In genomic region chr20:31712112-31712553, GRCh38 we compare ENCODE assay signal across 1 cellular context.
A peak's percentile ranks its signal among the peaks of the same experiment; 100 is the strongest.
TF ChIP-seq lines count a peak whose summit lies in the region.

No MANE protein-coding gene starts in this region.

TF ChIP-seq in HepG2, 621 proteins besides CTCF, POLR2A, EP300 and RAD21 (continued from another document and continues in another):
- TF ChIP-seq JARID2 (CRISPR knock-in tag; IDR thresholded peaks at IDR 0.05; ENCODE audit: insufficient replicate concordance) (peak; percentile 12), ZMAT5 (CRISPR knock-in tag; IDR thresholded peaks at IDR 0.05; ENCODE audit: borderline replicate concordance, low read depth) (no peak), ZNF782 (CRISPR knock-in tag; IDR thresholded peaks at IDR 0.05; ENCODE audit: borderline replicate concordance) (no peak), SYNCRIP (IDR thresholded peaks at IDR 0.05; ENCODE audit: insufficient read depth, low read depth, low read length) (no peak), SIX4 (CRISPR knock-in tag; IDR thresholded peaks at IDR 0.05) (0 out of 2 replicates have a peak, but pooled peaks have one; percentile 41), ZFP41 (CRISPR knock-in tag; IDR thresholded peaks at IDR 0.05; ENCODE audit: borderline replicate concordance) (no peak), E2F1 (CRISPR knock-in tag; IDR thresholded peaks at IDR 0.05) (no peak), TCF12 (IDR thresholded peaks at IDR 0.05) (no peak), TCF12 (CRISPR knock-in tag; IDR thresholded peaks at IDR 0.05) (no peak), FOXK1 (CRISPR knock-in tag; IDR thresholded peaks at IDR 0.05; ENCODE audit: borderline replicate concordance, low read depth) (no peak; the same call in 1 of the 2 replicates), GABPB1 (CRISPR knock-in tag; IDR thresholded peaks at IDR 0.05) (no peak), FOXC1 (CRISPR knock-in tag; IDR thresholded peaks at IDR 0.05; ENCODE audit: borderline replicate concordance) (no peak), ZFP37 (CRISPR knock-in tag; IDR thresholded peaks at IDR 0.05; ENCODE audit: borderline replicate concordance) (no peak), HOMEZ (CRISPR knock-in tag; IDR thresholded peaks at IDR 0.05; ENCODE audit: low read depth) (no peak), CSRNP1 (CRISPR knock-in tag; IDR thresholded peaks at IDR 0.05) (no peak), ARHGAP35 (CRISPR knock-in tag; IDR thresholded peaks at IDR 0.05; ENCODE audit: borderline replicate concordance) (no peak), ZNF772 (CRISPR knock-in tag; IDR thresholded peaks at IDR 0.05) (no peak), ZNF580 (CRISPR knock-in tag; IDR thresholded peaks at IDR 0.05; ENCODE audit: borderline replicate concordance, low read depth) (no peak), ZNF317 (CRISPR knock-in tag; IDR thresholded peaks at IDR 0.05) (no peak), ZKSCAN1 (IDR thresholded peaks at IDR 0.05; ENCODE audit: low read length) (no peak), PLRG1 (conservative IDR thresholded peaks at IDR 0.05) (no peak), MTA1 (CRISPR knock-in tag; IDR thresholded peaks at IDR 0.05; ENCODE audit: borderline replicate concordance) (no peak), ZNF567 (CRISPR knock-in tag; IDR thresholded peaks at IDR 0.05; ENCODE audit: borderline replicate concordance) (no peak), TMF1 (CRISPR knock-in tag; IDR thresholded peaks at IDR 0.05; ENCODE audit: low read depth) (no peak), EED (CRISPR knock-in tag; IDR thresholded peaks at IDR 0.05) (no peak), ZNF407 (CRISPR knock-in tag; IDR thresholded peaks at IDR 0.05; ENCODE audit: not compliant biosample characterization) (no peak), ZUFSP (CRISPR knock-in tag; IDR thresholded peaks at IDR 0.05; ENCODE audit: borderline replicate concordance) (no peak), ZBTB21 (CRISPR knock-in tag; IDR thresholded peaks at IDR 0.05) (0 out of 2 replicates have a peak, but pooled peaks have one; percentile 38), ZC3H13 (CRISPR knock-in tag; IDR thresholded peaks at IDR 0.05) (no peak), ZFP1 (CRISPR knock-in tag; IDR thresholded peaks at IDR 0.05) (peak; percentile 95; the same call in 1 of the 2 replicates), KAT8 (CRISPR knock-in tag; IDR thresholded peaks at IDR 0.05) (no peak), ASH2L (IDR thresholded peaks at IDR 0.05; ENCODE audit: insufficient read length, low read depth, low read length) (no peak), ZNF749 (CRISPR knock-in tag; IDR thresholded peaks at IDR 0.05; ENCODE audit: borderline replicate concordance) (peak; percentile 64; the same call in 1 of the 2 replicates), TEAD2 (CRISPR knock-in tag; IDR thresholded peaks at IDR 0.05) (no peak), ZBTB33 (CRISPR knock-in tag; IDR thresholded peaks at IDR 0.05) (peak; percentile 99), ZBTB7B (CRISPR knock-in tag; IDR thresholded peaks at IDR 0.05) (0 out of 2 replicates have a peak, but pooled peaks have one; percentile 23), ZSCAN21 (CRISPR knock-in tag; IDR thresholded peaks at IDR 0.05; ENCODE audit: borderline replicate concordance) (peak; percentile 42; the same call in 1 of the 2 replicates), SATB2 (CRISPR knock-in tag; IDR thresholded peaks at IDR 0.05) (no peak), AGO1 (IDR thresholded peaks at IDR 0.05; ENCODE audit: low read depth, low read length, poor library complexity, severe bottlenecking) (no peak), CBX1 (IDR thresholded peaks at IDR 0.05; ENCODE audit: low read depth) (no peak), RARG (CRISPR knock-in tag; IDR thresholded peaks at IDR 0.05; ENCODE audit: low read depth) (peak; percentile 25; the same call in 1 of the 2 replicates), THRA (CRISPR knock-in tag; IDR thresholded peaks at IDR 0.05; ENCODE audit: borderline replicate concordance) (0 out of 2 replicates have a peak, but pooled peaks have one; percentile 17)
